ENCODE assay signal across 11 cellular contexts in the genomic region with DNA sequence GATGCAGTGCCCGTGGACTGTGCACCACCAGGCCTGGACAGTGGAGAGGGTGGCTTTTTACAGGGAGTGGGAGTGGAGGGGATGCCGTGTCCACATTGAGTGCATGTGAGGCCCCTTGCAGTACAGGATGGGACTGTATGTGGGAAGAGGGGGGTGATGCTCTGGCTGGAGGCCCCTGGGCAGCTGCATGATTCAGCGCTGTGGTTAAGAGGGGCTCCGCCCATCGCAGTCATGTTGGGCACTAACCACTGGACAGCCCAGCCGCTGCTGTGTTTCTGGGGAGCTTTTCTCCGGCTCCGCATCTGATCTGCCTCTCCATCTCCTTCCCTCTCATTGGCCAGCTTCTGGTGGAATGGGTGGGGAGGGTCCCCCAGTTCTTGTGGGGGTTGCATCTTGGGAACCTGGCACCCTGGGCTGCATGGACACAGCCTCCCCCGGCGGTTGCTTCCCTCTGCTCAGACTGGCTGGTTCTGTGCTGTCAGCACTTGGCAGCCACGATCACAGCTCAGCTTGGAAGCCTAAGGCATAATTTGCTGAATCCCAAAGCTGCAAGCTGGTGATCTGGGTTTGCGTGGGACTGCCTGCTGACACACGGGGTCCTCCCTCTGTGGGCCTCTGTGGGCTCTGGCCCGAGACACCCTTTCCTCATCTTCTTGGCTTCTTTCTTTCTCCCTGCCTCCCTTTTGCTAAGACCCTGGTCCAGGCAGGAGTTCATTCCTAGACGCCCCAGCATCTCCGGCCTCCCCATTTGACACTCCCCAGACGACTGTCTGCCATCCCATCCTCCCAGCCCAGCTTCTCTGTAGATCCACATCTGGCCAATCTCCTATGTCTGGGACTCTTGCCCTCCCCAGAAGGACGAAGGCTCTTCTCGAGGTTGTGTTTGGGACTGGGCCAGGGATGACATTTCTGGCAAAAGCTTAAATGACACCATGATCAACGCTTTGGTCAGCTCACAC.
A peak's percentile ranks its signal among the peaks of the same experiment; 100 is the strongest.
DNase-seq lines count a peak whose midpoint lies in the region; ATAC-seq lines count a peak whose summit lies in the region.
"Had no signal": no experiment of that assay in that cellular context is flagged by ENCODE, and none has a peak within 500 bp of the region (broad histone marks: within the 10 kb centered on the region; RNA-seq: fewer than 3 reads in every experiment).

No MANE protein-coding gene starts in this region.

- H3K4me1 Mint-ChIP-seq in natural killer cell treated with Interleukin-12 subunit alpha and Interleukin-12 subunit beta and Interleukin-15 and Interleukin-18, amount 100 ng/mL, for 72 hours (ENCODE audit: low read depth in 2 of 2): peaks cover 0 to 9% of the 10 kb centered on the region in 2 donors
- H3K4me1 Mint-ChIP-seq: activated T-helper 17 cell treated with anti-CD3 and anti-CD28 coated beads, Interleukin-2, amount 50 U/mL, for 72 hours had no signal

- peak overlapping the region in 1 of 2 donors; percentile 43 for H3K27ac Mint-ChIP-seq in natural killer cell treated with Interleukin-12 subunit alpha and Interleukin-12 subunit beta and Interleukin-15 and Interleukin-18, amount 100 ng/mL, for 72 hours
- H3K27ac Mint-ChIP-seq: activated T-helper 17 cell treated with anti-CD3 and anti-CD28 coated beads, Interleukin-2, amount 50 U/mL, for 72 hours; CD4-positive, alpha-beta T cell had no signal

- no peak overlapping the region for H3K4me3 Mint-ChIP-seq in natural killer cell treated with Interleukin-12 subunit alpha and Interleukin-12 subunit beta and Interleukin-15 and Interleukin-18, amount 100 ng/mL, for 72 hours
- H3K4me3 Mint-ChIP-seq: activated T-helper 17 cell treated with anti-CD3 and anti-CD28 coated beads, Interleukin-2, amount 50 U/mL, for 72 hours; CD4-positive, alpha-beta T cell had no signal

- DNase-seq in Ammon's horn (ENCODE audit: low spot score): peak; percentile 74
- DNase-seq in NCI-H226: peak; percentile 87
- DNase-seq in epidermal melanocyte (ENCODE audit: insufficient read length, low spot score): peak; percentile 66
- no peak for DNase-seq in natural killer cell treated with Interleukin-12 subunit alpha and Interleukin-12 subunit beta and Interleukin-15 and Interleukin-18, amount 100 ng/mL, for 72 hours (ENCODE audit: low spot score)
- DNase-seq in GM19240 (ENCODE audit: insufficient read length, low spot score): no peak
- DNase-seq in NCI-H1105 (lab: John Stamatoyannopoulos, UW): no peak
- DNase-seq: CD4-positive, alpha-beta T cell; NCI-H2227 treated with DMSO at 0.1 percent for 48 hours had no signal

- H3K27me3 Mint-ChIP-seq in natural killer cell treated with Interleukin-12 subunit alpha and Interleukin-12 subunit beta and Interleukin-15 and Interleukin-18, amount 100 ng/mL, for 72 hours: peaks cover 0 to 3% of the 10 kb centered on the region in 2 donors
- H3K27me3 Mint-ChIP-seq: activated T-helper 17 cell treated with anti-CD3 and anti-CD28 coated beads, Interleukin-2, amount 50 U/mL, for 72 hours; CD4-positive, alpha-beta T cell had no signal

- peak; percentile 54 to 55 for ATAC-seq in natural killer cell treated with Interleukin-12 subunit alpha and Interleukin-12 subunit beta and Interleukin-15 and Interleukin-18, amount 100 ng/mL, for 72 hours
- no peak for ATAC-seq in GM18870 (IDR thresholded peaks at IDR 0.05; ENCODE audit: unreplicated experiment)
- ATAC-seq in HG03432 (IDR thresholded peaks at IDR 0.05; ENCODE audit: unreplicated experiment): no peak
- ATAC-seq: activated T-helper 17 cell treated with anti-CD3 and anti-CD28 coated beads, Interleukin-2, amount 50 U/mL, for 72 hours had no signal

- H3K36me3 Mint-ChIP-seq in natural killer cell treated with Interleukin-12 subunit alpha and Interleukin-12 subunit beta and Interleukin-15 and Interleukin-18, amount 100 ng/mL, for 72 hours: no peaks in the 10 kb centered on the region

- H3K9me3 Mint-ChIP-seq in natural killer cell treated with Interleukin-12 subunit alpha and Interleukin-12 subunit beta and Interleukin-15 and Interleukin-18, amount 100 ng/mL, for 72 hours: no peaks in the 10 kb centered on the region
- H3K9me3 Mint-ChIP-seq: activated T-helper 17 cell treated with anti-CD3 and anti-CD28 coated beads, Interleukin-2, amount 50 U/mL, for 72 hours; CD4-positive, alpha-beta T cell had no signal

Comparison
In these comparisons a context has a peak if more than half of its experiments do, and no peak if none do; other contexts are left out.
1. DNase-seq: peak in Ammon's horn (single experiment), NCI-H226 (single experiment) and epidermal melanocyte (single experiment); none in natural killer cell treated with Interleukin-12 subunit alpha and Interleukin-12 subunit beta and Interleukin-15 and Interleukin-18, amount 100 ng/mL, for 72 hours (single experiment), GM19240 (single experiment) and NCI-H1105 (single experiment).
2. ATAC-seq: peak in natural killer cell treated with Interleukin-12 subunit alpha and Interleukin-12 subunit beta and Interleukin-15 and Interleukin-18, amount 100 ng/mL, for 72 hours (2 of 2); none in GM18870 (single experiment) and HG03432 (single experiment).